1 cellular context compared by ENCODE assay signal in genomic region chr14:56349942-56350341, GRCh38.
TF ChIP-seq lines count a peak whose summit lies in the region.

No MANE protein-coding gene starts in this region.

TF ChIP-seq in IMR-90, 13 proteins besides CTCF, POLR2A, EP300 and RAD21 (continued from another document):
- TF ChIP-seq NFE2L2 (IDR thresholded peaks at IDR 0.05; ENCODE audit: low read depth, low read length) (no peak), RFX5 (IDR thresholded peaks at IDR 0.05; ENCODE audit: low read depth, low read length) (no peak)
